In the genomic region with DNA sequence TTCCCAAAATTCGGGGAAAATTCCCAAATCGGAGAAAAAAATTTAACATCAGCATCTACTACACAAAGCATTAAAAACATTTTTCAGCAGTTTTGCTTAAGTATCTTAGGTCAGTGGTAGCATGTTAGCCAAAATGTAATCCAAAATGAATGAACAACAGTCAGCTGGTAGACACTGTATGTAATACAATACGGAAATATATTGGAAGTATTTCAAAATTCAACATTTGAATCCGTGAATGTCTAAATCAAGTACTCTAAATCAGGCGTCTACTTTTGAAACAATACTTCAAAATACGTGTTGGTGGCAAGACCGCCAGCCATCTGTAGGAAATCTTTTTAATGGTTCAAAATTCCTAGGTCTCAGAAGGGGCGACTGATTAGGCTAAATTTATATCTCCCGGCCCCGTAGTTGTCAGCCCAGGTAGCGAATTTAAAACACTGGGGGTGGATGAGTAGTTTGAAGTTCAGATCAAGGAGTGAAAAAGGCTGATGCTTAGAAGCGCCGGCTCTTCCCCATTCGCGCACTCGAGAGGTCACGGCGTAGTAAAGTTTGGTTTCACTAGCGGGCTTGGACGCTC, we compare ENCODE assay signal across 8 cellular contexts. TPM values are rescaled to one million over a fixed set of nuclear protein-coding genes. Genes with fewer than 3 reads are reported as not detected.
DNase-seq lines count a peak whose midpoint lies in the region; ATAC-seq and TF ChIP-seq lines count a peak whose summit lies in the region.

No MANE protein-coding gene starts in this region.

- H3K4me1 ChIP-seq in HUES48 (ENCODE audit: control insufficient read depth, insufficient read depth, low read length) (peaks cover 30% of the 10 kb centered on the region), rectal smooth muscle tissue (ENCODE audit: control insufficient read depth, insufficient read depth, low read length) (peaks cover 18% of the 10 kb centered on the region)

- peak overlapping the region; percentile 89 for H3K9ac ChIP-seq in HUES48 (ENCODE audit: low read depth, low read length)
- peak overlapping the region; percentile 100 for H3K9ac ChIP-seq in rectal smooth muscle tissue (ENCODE audit: low read length)

- no peaks in the 10 kb centered on the region for H3K9me3 Mint-ChIP-seq in activated CD4-positive, alpha-beta memory T cell treated with anti-CD3 and anti-CD28 coated beads, Interleukin-2, amount 10 ng/mL, durations not matched to agents 7 days and 5 days

- peak; percentile 21 for ATAC-seq in GM21381 (IDR thresholded peaks at IDR 0.05; ENCODE audit: unreplicated experiment)
- peak; percentile 46 for ATAC-seq in Right ventricle myocardium superior (ENCODE audit: poor library complexity)

- TF ChIP-seq CTCF in GM10248 (IDR thresholded peaks at IDR 0.05; ENCODE audit: control extremely low read depth, extremely low read depth, low read depth, missing control alignments): no peak

- peaks cover 14% of the 10 kb centered on the region; the same call in 1 of the 2 replicates for H3K36me3 ChIP-seq in HUES48 (ENCODE audit: control insufficient read depth, insufficient read depth, low read length)
- H3K36me3 ChIP-seq in rectal smooth muscle tissue (ENCODE audit: control insufficient read depth, insufficient read depth, low read length): peaks cover 3% of the 10 kb centered on the region

- peak overlapping the region; percentile 97 for H3K27ac Mint-ChIP-seq in activated CD4-positive, alpha-beta memory T cell treated with anti-CD3 and anti-CD28 coated beads, Interleukin-2, amount 10 ng/mL, durations not matched to agents 7 days and 5 days

- H3K4me1 Mint-ChIP-seq in activated CD4-positive, alpha-beta memory T cell treated with anti-CD3 and anti-CD28 coated beads, Interleukin-2, amount 10 ng/mL, durations not matched to agents 7 days and 5 days: peaks cover 59% of the 10 kb centered on the region

- H3K27me3 Mint-ChIP-seq in activated CD4-positive, alpha-beta memory T cell treated with anti-CD3 and anti-CD28 coated beads, Interleukin-2, amount 10 ng/mL, durations not matched to agents 7 days and 5 days: no peaks in the 10 kb centered on the region

- no peaks in the 10 kb centered on the region for H3K9me3 ChIP-seq in HUES48 (ENCODE audit: control insufficient read depth, insufficient read depth, low read length)

- H3K4me3 ChIP-seq in HUES48 (ENCODE audit: low read depth, low read length) (peak overlapping the region; percentile 93), rectal smooth muscle tissue (ENCODE audit: low read length) (peak overlapping the region; percentile 98)

- CTCF ChIA-PET in GM10248 (lab: Yijun Ruan, JAX): interaction anchor here (0.6 to 1.8 kb wide), 10 partner anchors 10 to 446 kb away, joined by 3 to 4 read pairs (median 3); no protein-coding TSS in a partner anchor
- CTCF ChIA-PET in activated CD4-positive, alpha-beta memory T cell treated with anti-CD3 and anti-CD28 coated beads, Interleukin-2, amount 10 ng/mL, durations not matched to agents 7 days and 5 days (lab: Charles Lee): interaction anchor here (0.6 to 2.5 kb wide), 7 partner anchors 14 to 579 kb away, joined by 3 to 12 read pairs (median 3); a partner anchor contains a TSS

- intact Hi-C loops in Right ventricle myocardium superior (cut with DNase I): no loop called here

- DNase-seq in GM10248 (ENCODE audit: extremely low spot score) (peak; percentile 32), Right ventricle myocardium superior (no peak), NCI-H510A (lab: John Stamatoyannopoulos, UW) (no peak), H4 (ENCODE audit: low spot score) (no peak)
- no peak for DNase-seq in activated CD4-positive, alpha-beta memory T cell treated with anti-CD3 and anti-CD28 coated beads, Interleukin-2, amount 10 ng/mL, durations not matched to agents 7 days and 5 days

- H3K27ac ChIP-seq in HUES48 (ENCODE audit: low read depth, low read length) (peak overlapping the region; percentile 97), rectal smooth muscle tissue (ENCODE audit: low read depth, low read length) (peak overlapping the region; percentile 100)

- POLR2A ChIA-PET in GM10248 (lab: Yijun Ruan, JAX): no interaction called here
- POLR2A ChIA-PET in activated CD4-positive, alpha-beta memory T cell treated with anti-CD3 and anti-CD28 coated beads, Interleukin-2, amount 10 ng/mL, durations not matched to agents 7 days and 5 days (lab: Charles Lee): interaction anchor here (0.6 to 5.4 kb wide), 16 partner anchors 9 to 1229 kb away, joined by 3 to 140 read pairs (median 4); a partner anchor contains a TSS

- no peaks in the 10 kb centered on the region for H3K27me3 ChIP-seq in HUES48 (ENCODE audit: control insufficient read depth, insufficient read depth, low read length)
- H3K27me3 ChIP-seq in rectal smooth muscle tissue (ENCODE audit: control insufficient read depth, insufficient read depth, low read length): no peaks in the 10 kb centered on the region

- peak overlapping the region; percentile 95 for H3K4me3 Mint-ChIP-seq in activated CD4-positive, alpha-beta memory T cell treated with anti-CD3 and anti-CD28 coated beads, Interleukin-2, amount 10 ng/mL, durations not matched to agents 7 days and 5 days

- H3K36me3 Mint-ChIP-seq in activated CD4-positive, alpha-beta memory T cell treated with anti-CD3 and anti-CD28 coated beads, Interleukin-2, amount 10 ng/mL, durations not matched to agents 7 days and 5 days (ENCODE audit: low read depth): peaks cover 50% of the 10 kb centered on the region

RNA-seq across cellular contexts. Expression of a gene that starts 1.0 kb away (rescaled TPM):
- 100 to 1,000 TPM; 129 to 136 TPM for total RNA-seq in activated CD4-positive, alpha-beta memory T cell treated with anti-CD3 and anti-CD28 coated beads, Interleukin-2, amount 10 ng/mL, durations not matched to agents 7 days and 5 days
- 75.3 TPM for total RNA-seq in Right ventricle myocardium superior
- 54.8 and 64.7 TPM in 2 replicates for total RNA-seq in H4 (2014; rRNA removed; shearing (Covaris generic))
